Comparison of ENCODE assay signal across 11 cellular contexts in genomic region chr18:8426401-8426800, GRCh38.
DNase-seq lines count a peak whose midpoint lies in the region; ATAC-seq and TF ChIP-seq lines count a peak whose summit lies in the region.
"Had no signal": no experiment of that assay in that cellular context is flagged by ENCODE, and none has a peak within 500 bp of the region (broad histone marks: within the 10 kb centered on the region; RNA-seq: fewer than 3 reads in every experiment).

No MANE protein-coding gene starts in this region.

- ATAC-seq in GM19395 (IDR thresholded peaks at IDR 0.05; ENCODE audit: unreplicated experiment), result no peak

- peak; percentile 7 for DNase-seq in activated T-cell treated with anti-CD3 and anti-CD28 coated beads for 48 hours (ENCODE audit: low read depth)
- no peak for DNase-seq in activated T-cell treated with anti-CD3 and anti-CD28 coated beads for 4 hours
- DNase-seq in NCI-H345 treated with DMSO at 0.1 percent for 48 hours (lab: John Stamatoyannopoulos, UW; ENCODE audit: unreplicated experiment), result peak; percentile 41
- peak; percentile 38 to 45 for DNase-seq in erythroblast (lab: John Stamatoyannopoulos, UW)
- peak; percentile 50 for DNase-seq in stimulated activated CD8-positive, alpha-beta memory T cell treated with anti-CD3 and anti-CD28 coated beads, Interleukin-4, amount 100 ng/mL, for 48 hours
- no peak for DNase-seq in NCI-H2227 treated with DMSO at 0.1 percent for 48 hours (lab: John Stamatoyannopoulos, UW)
- no peak for DNase-seq in substantia nigra (lab: John Stamatoyannopoulos, UW)
- DNase-seq: activated effector memory CD4-positive, alpha-beta T cell treated with Interleukin-2 at 50 U/mL for 16 hours; CD8-positive, alpha-beta memory T cell; MV-4-11 had no signal

- TF ChIP-seq POLR2A in erythroblast (IDR thresholded peaks at IDR 0.05; ENCODE audit: low read length), result no peak

- no peak overlapping the region for H3K27ac ChIP-seq in substantia nigra (ENCODE audit: low read depth, low read length, poor library complexity, severe bottlenecking)

Comparison
In these comparisons a context has a peak if more than half of its experiments do, and no peak if none do; other contexts are left out.
1. DNase-seq: peak in activated T-cell treated with anti-CD3 and anti-CD28 coated beads for 48 hours (single experiment), NCI-H345 treated with DMSO at 0.1 percent for 48 hours (single experiment), erythroblast (2 of 2) and stimulated activated CD8-positive, alpha-beta memory T cell treated with anti-CD3 and anti-CD28 coated beads, Interleukin-4, amount 100 ng/mL, for 48 hours (single experiment); none in activated T-cell treated with anti-CD3 and anti-CD28 coated beads for 4 hours (single experiment), NCI-H2227 treated with DMSO at 0.1 percent for 48 hours (single experiment) and substantia nigra (0 of 49).